In the genomic region with DNA sequence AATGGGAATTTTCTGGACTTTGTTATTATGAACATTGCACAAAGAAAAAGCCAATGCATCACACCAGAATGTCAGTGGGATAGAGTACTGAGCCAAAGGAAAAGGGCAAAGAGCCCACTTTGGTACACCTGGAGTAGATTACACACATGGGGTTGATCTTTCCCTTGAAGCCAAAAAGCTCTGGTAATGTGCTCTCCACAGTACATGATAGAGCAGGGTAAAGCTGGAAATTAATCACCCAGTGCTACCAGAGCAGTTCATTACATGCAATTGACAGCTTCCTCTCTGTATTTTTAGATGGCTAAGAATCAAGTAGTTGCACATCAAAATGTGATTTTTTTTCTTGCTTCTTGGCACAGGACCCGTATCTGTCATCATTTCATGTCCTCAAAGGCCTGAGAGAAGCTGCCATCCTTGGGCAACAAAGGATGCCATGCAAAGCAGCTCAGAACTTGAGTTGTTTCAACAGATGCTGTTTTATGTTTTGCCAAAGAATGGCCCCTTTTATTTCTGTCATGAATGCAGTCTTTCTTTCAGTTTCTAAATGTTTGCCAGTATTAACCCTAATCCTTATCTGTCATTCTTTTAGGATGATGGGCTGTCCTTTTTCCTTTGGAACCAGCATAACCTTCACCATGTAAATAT, we compare ENCODE assay signal across 12 cellular contexts.
DNase-seq lines count a peak whose midpoint lies in the region; ATAC-seq lines count a peak whose summit lies in the region.
"Had no signal": no experiment of that assay in that cellular context is flagged by ENCODE, and none has a peak within 500 bp of the region (broad histone marks: within the 10 kb centered on the region; RNA-seq: fewer than 3 reads in every experiment).

No MANE protein-coding gene starts in this region.

- H3K27ac Mint-ChIP-seq in natural killer cell treated with Interleukin-12 subunit alpha and Interleukin-12 subunit beta and Interleukin-15 and Interleukin-18, amount 100 ng/mL, for 72 hours, result no peak overlapping the region
- H3K27ac Mint-ChIP-seq: activated B cell treated with CpG ODN at 0.5 μM for 24 hours; memory B cell; stimulated activated naive CD8-positive, alpha-beta T cell treated with anti-CD3 and anti-CD28 coated beads, Interleukin-15, Interleukin-2, amounts not matched to agents 100 ng/mL and 50 ng/mL, for 24 hours had no signal

- peaks cover 7% of the 10 kb centered on the region for H3K9me3 Mint-ChIP-seq in natural killer cell treated with Interleukin-12 subunit alpha and Interleukin-12 subunit beta and Interleukin-15 and Interleukin-18, amount 100 ng/mL, for 72 hours
- H3K9me3 Mint-ChIP-seq: stimulated activated naive CD8-positive, alpha-beta T cell treated with anti-CD3 and anti-CD28 coated beads, Interleukin-15, Interleukin-2, amounts not matched to agents 100 ng/mL and 50 ng/mL, for 24 hours had no signal

- DNase-seq in cerebellar cortex (ENCODE audit: low spot score) (peak; percentile 7), pons (ENCODE audit: low spot score) (peak; percentile 98), activated gamma-delta T cell (lab: John Stamatoyannopoulos, UW) (no peak)
- DNase-seq in effector CD4-positive, alpha-beta T cell, result no peak
- DNase-seq in activated naive CD4-positive, alpha-beta T cell treated with anti-CD3 and anti-CD28 coated beads, Interleukin-2, amount 50 U/mL, for 16 hours, result no peak
- DNase-seq in natural killer cell treated with Interleukin-12 subunit alpha and Interleukin-12 subunit beta and Interleukin-15 and Interleukin-18, amount 100 ng/mL, for 72 hours (ENCODE audit: low spot score), result no peak
- DNase-seq: activated B cell treated with CpG ODN at 0.5 μM for 24 hours; activated effector memory CD4-positive, alpha-beta T cell treated with anti-CD3 and anti-CD28 coated beads, Interleukin-2, amount 50 U/mL, for 16 hours had no signal

- no peak overlapping the region for H3K4me3 Mint-ChIP-seq in natural killer cell treated with Interleukin-12 subunit alpha and Interleukin-12 subunit beta and Interleukin-15 and Interleukin-18, amount 100 ng/mL, for 72 hours
- H3K4me3 Mint-ChIP-seq: activated B cell treated with CpG ODN at 0.5 μM for 24 hours; memory B cell; stimulated activated naive CD8-positive, alpha-beta T cell treated with anti-CD3 and anti-CD28 coated beads, Interleukin-15, Interleukin-2, amounts not matched to agents 100 ng/mL and 50 ng/mL, for 24 hours had no signal

- no peaks in the 10 kb centered on the region for H3K4me1 Mint-ChIP-seq in natural killer cell treated with Interleukin-12 subunit alpha and Interleukin-12 subunit beta and Interleukin-15 and Interleukin-18, amount 100 ng/mL, for 72 hours (ENCODE audit: low read depth in 2 of 2)
- H3K4me1 Mint-ChIP-seq: memory B cell had no signal

- no peaks in the 10 kb centered on the region for H3K27me3 Mint-ChIP-seq in natural killer cell treated with Interleukin-12 subunit alpha and Interleukin-12 subunit beta and Interleukin-15 and Interleukin-18, amount 100 ng/mL, for 72 hours
- H3K27me3 Mint-ChIP-seq: activated B cell treated with CpG ODN at 0.5 μM for 24 hours; memory B cell; stimulated activated naive CD8-positive, alpha-beta T cell treated with anti-CD3 and anti-CD28 coated beads, Interleukin-15, Interleukin-2, amounts not matched to agents 100 ng/mL and 50 ng/mL, for 24 hours had no signal

- peaks cover 4% of the 10 kb centered on the region for H3K36me3 Mint-ChIP-seq in natural killer cell treated with Interleukin-12 subunit alpha and Interleukin-12 subunit beta and Interleukin-15 and Interleukin-18, amount 100 ng/mL, for 72 hours
- H3K36me3 Mint-ChIP-seq: memory B cell had no signal

- ATAC-seq in GM18870 (IDR thresholded peaks at IDR 0.05; ENCODE audit: unreplicated experiment), result peak; percentile 35
- peak; percentile 27 for ATAC-seq in HG03378 (IDR thresholded peaks at IDR 0.05; ENCODE audit: unreplicated experiment)
- no peak for ATAC-seq in natural killer cell treated with Interleukin-12 subunit alpha and Interleukin-12 subunit beta and Interleukin-15 and Interleukin-18, amount 100 ng/mL, for 72 hours

Comparison
In these comparisons a context has a peak if more than half of its experiments do, and no peak if none do; other contexts are left out.
1. ATAC-seq: peak in GM18870 (single experiment) and HG03378 (single experiment); none in natural killer cell treated with Interleukin-12 subunit alpha and Interleukin-12 subunit beta and Interleukin-15 and Interleukin-18, amount 100 ng/mL, for 72 hours (0 of 2).
2. DNase-seq: peak in cerebellar cortex (single experiment) and pons (single experiment); none in effector CD4-positive, alpha-beta T cell (single experiment), activated naive CD4-positive, alpha-beta T cell treated with anti-CD3 and anti-CD28 coated beads, Interleukin-2, amount 50 U/mL, for 16 hours (single experiment), natural killer cell treated with Interleukin-12 subunit alpha and Interleukin-12 subunit beta and Interleukin-15 and Interleukin-18, amount 100 ng/mL, for 72 hours (single experiment) and activated gamma-delta T cell (single experiment).